ENCODE assay signal across 13 cellular contexts in genomic region chr3:171712168-171712938, GRCh38.
DNase-seq lines count a peak whose midpoint lies in the region; ATAC-seq and TF ChIP-seq lines count a peak whose summit lies in the region.
"Had no signal": no experiment of that assay in that cellular context is flagged by ENCODE, and none has a peak within 500 bp of the region (broad histone marks: within the 10 kb centered on the region; RNA-seq: fewer than 3 reads in every experiment).

No MANE protein-coding gene starts in this region.

- H3K27ac Mint-ChIP-seq in endothelial cell (ENCODE audit: unreplicated experiment) = no peak overlapping the region
- H3K27ac Mint-ChIP-seq: activated B cell treated with CpG ODN at 0.5 μM for 24 hours; activated naive CD8-positive, alpha-beta T cell; stimulated activated effector memory CD8-positive, alpha-beta T cell treated with anti-CD3 and anti-CD28 coated beads, Interleukin-12 subunit alpha, Interleukin-12 subunit beta, amount 100 ng/mL, for 72 hours had no signal

- TF ChIP-seq CTCF in endothelial cell (IDR thresholded peaks at IDR 0.05; ENCODE audit: unreplicated experiment) = no peak

- DNase-seq in Caki2 (ENCODE audit: low read depth) (peak; percentile 35), RKO (ENCODE audit: low spot score) (peak; percentile 11), endothelial cell (ENCODE audit: low spot score) (no peak), non-pigmented ciliary epithelial cell (ENCODE audit: low read depth) (peak; percentile 51)
- DNase-seq in activated T-cell treated with anti-CD3 and anti-CD28 coated beads, Interleukin-2, amount 50 U/mL, for 4 hours = no peak
- DNase-seq: activated B cell treated with CpG ODN at 0.5 μM for 24 hours; stimulated activated CD4-positive, alpha-beta T cell treated with anti-CD3 and anti-CD28 coated beads, Interleukin-4, amount 100 ng/mL, for 24 hours had no signal

- in situ Hi-C loops in Caki2 (cut with HindIII; ENCODE audit: low pct_unique_long_range_greater_than_20kb, low sequenced_read_pairs) = no loop called here

- H3K9me3 Mint-ChIP-seq in endothelial cell (ENCODE audit: unreplicated experiment) = no peaks in the 10 kb centered on the region
- peaks cover 6% of the 10 kb centered on the region for H3K9me3 Mint-ChIP-seq in activated T-cell treated with anti-CD3 and anti-CD28 coated beads, Interleukin-2, amount 50 U/mL, for 4 hours
- H3K9me3 Mint-ChIP-seq: activated B cell treated with CpG ODN at 0.5 μM for 24 hours; stimulated activated effector memory CD8-positive, alpha-beta T cell treated with anti-CD3 and anti-CD28 coated beads, Interleukin-12 subunit alpha, Interleukin-12 subunit beta, amount 100 ng/mL, for 72 hours had no signal

- peaks cover 57% of the 10 kb centered on the region for H3K36me3 Mint-ChIP-seq in endothelial cell (ENCODE audit: low read depth, unreplicated experiment)
- no peaks in the 10 kb centered on the region for H3K36me3 Mint-ChIP-seq in activated T-cell treated with anti-CD3 and anti-CD28 coated beads, Interleukin-2, amount 50 U/mL, for 4 hours (ENCODE audit: insufficient read depth)
- H3K36me3 Mint-ChIP-seq: stimulated activated effector memory CD8-positive, alpha-beta T cell treated with anti-CD3 and anti-CD28 coated beads, Interleukin-12 subunit alpha, Interleukin-12 subunit beta, amount 100 ng/mL, for 72 hours had no signal

- no peaks in the 10 kb centered on the region for H3K27me3 Mint-ChIP-seq in endothelial cell (ENCODE audit: unreplicated experiment)
- peaks cover 3% of the 10 kb centered on the region for H3K27me3 Mint-ChIP-seq in activated T-cell treated with anti-CD3 and anti-CD28 coated beads, Interleukin-2, amount 50 U/mL, for 4 hours (ENCODE audit: low read depth)
- H3K27me3 Mint-ChIP-seq: activated B cell treated with CpG ODN at 0.5 μM for 24 hours had no signal

- peak overlapping the region; percentile 33 for H3K4me3 Mint-ChIP-seq in endothelial cell (ENCODE audit: unreplicated experiment)
- no peak overlapping the region for H3K4me3 Mint-ChIP-seq in activated T-cell treated with anti-CD3 and anti-CD28 coated beads, Interleukin-2, amount 50 U/mL, for 4 hours
- H3K4me3 Mint-ChIP-seq: activated B cell treated with CpG ODN at 0.5 μM for 24 hours; activated naive CD8-positive, alpha-beta T cell; CD14-positive monocyte; stimulated activated effector memory CD8-positive, alpha-beta T cell treated with anti-CD3 and anti-CD28 coated beads, Interleukin-12 subunit alpha, Interleukin-12 subunit beta, amount 100 ng/mL, for 72 hours had no signal

- ATAC-seq in GM21515 (IDR thresholded peaks at IDR 0.05; ENCODE audit: unreplicated experiment) (no peak), GM21737 (IDR thresholded peaks at IDR 0.05; ENCODE audit: unreplicated experiment) (no peak), HG03442 (IDR thresholded peaks at IDR 0.05; ENCODE audit: unreplicated experiment) (no peak)
- no peak for ATAC-seq in activated T-cell treated with anti-CD3 and anti-CD28 coated beads, Interleukin-2, amount 50 U/mL, for 4 hours
- ATAC-seq: stimulated activated effector memory CD8-positive, alpha-beta T cell treated with anti-CD3 and anti-CD28 coated beads, Interleukin-12 subunit alpha, Interleukin-12 subunit beta, amount 100 ng/mL, for 72 hours had no signal

- H3K4me1 Mint-ChIP-seq in endothelial cell (ENCODE audit: unreplicated experiment) = peaks cover 3% of the 10 kb centered on the region
- no peaks in the 10 kb centered on the region for H3K4me1 Mint-ChIP-seq in activated T-cell treated with anti-CD3 and anti-CD28 coated beads, Interleukin-2, amount 50 U/mL, for 4 hours (ENCODE audit: low read depth)
- H3K4me1 Mint-ChIP-seq: activated B cell treated with CpG ODN at 0.5 μM for 24 hours; CD14-positive monocyte; stimulated activated effector memory CD8-positive, alpha-beta T cell treated with anti-CD3 and anti-CD28 coated beads, Interleukin-12 subunit alpha, Interleukin-12 subunit beta, amount 100 ng/mL, for 72 hours had no signal

Comparison
In these comparisons a context has a peak if more than half of its experiments do, and no peak if none do; other contexts are left out.
1. DNase-seq: peak in Caki2 (single experiment), RKO (single experiment) and non-pigmented ciliary epithelial cell (single experiment); none in endothelial cell (single experiment) and activated T-cell treated with anti-CD3 and anti-CD28 coated beads, Interleukin-2, amount 50 U/mL, for 4 hours (single experiment).